ENCODE assay signal across 8 cellular contexts in the genomic region with DNA sequence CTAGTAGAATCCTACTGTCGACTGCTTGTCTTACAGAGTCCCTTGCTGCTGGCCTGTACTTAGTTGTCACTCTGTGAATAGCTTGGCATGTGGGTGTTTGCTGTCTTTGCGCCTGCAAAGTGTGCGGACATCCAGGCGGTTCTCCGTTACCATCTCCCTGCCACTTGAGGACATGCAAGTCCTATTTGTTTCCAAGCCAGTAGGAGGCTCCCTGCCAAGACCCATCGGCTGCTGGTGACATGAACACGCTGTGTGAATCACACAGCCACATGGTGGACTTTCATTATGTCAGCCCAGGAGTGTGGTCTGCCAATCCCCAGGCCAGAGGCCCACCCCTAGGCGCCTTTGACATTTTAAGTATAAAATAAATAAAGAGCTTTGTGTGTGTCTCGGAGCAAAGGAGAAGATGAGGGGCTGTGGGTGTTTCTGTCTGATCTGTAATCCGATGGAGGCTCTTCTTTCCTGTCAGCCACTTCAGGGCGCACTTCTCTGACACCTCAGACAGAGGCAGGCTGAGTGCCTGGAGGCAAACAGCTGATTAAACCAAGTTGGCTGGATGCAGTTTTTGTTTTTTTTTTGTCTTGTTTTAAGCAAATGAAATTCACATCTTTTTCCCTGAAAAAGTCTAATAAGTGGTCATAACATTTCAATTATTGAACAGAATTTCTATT. TPM values are rescaled to one million over a fixed set of nuclear protein-coding genes. Genes with fewer than 3 reads are reported as not detected.
A peak's percentile ranks its signal among the peaks of the same experiment; 100 is the strongest.
DNase-seq lines count a peak whose midpoint lies in the region; TF ChIP-seq lines count a peak whose summit lies in the region.

No MANE protein-coding gene starts in this region.

- peak overlapping the region; percentile 23 for H3K4me3 ChIP-seq in suprapubic skin

- no peaks in the 10 kb centered on the region for H3K4me1 ChIP-seq in suprapubic skin

- DNase-seq in AG09319 (ENCODE audit: extremely low read depth, low read depth) (peak; percentile 35), NCI-H1092 (lab: John Stamatoyannopoulos, UW) (peak; percentile 89), amniotic epithelial cell (ENCODE audit: low read depth) (peak; percentile 37), hepatic stellate cell (ENCODE audit: low spot score) (peak; percentile 45), suprapubic skin (ENCODE audit: low spot score in 2 of 2) (peak in 1 of 2 donors; percentile 74), KG1 (lab: John Stamatoyannopoulos, UW) (no peak), activated gamma-delta T cell (lab: John Stamatoyannopoulos, UW) (no peak)
- no peak for DNase-seq in activated T-helper 2 cell treated with anti-CD3 and anti-CD28 coated beads, Interferon-gamma antibody, Interleukin-2, Interleukin-4, amounts not matched to agents 10 μg/mL and 5 μg/mL and 100 μg/mL, durations not matched to agents 14 hours and 24 hours and 36 hours (ENCODE audit: low spot score)

- no peaks in the 10 kb centered on the region for H3K9me3 Mint-ChIP-seq in activated T-helper 2 cell treated with anti-CD3 and anti-CD28 coated beads, Interferon-gamma antibody, Interleukin-2, Interleukin-4, amounts not matched to agents 10 μg/mL and 5 μg/mL and 100 μg/mL, durations not matched to agents 14 hours and 24 hours and 36 hours

- no peak overlapping the region for H3K27ac ChIP-seq in suprapubic skin

- no peak overlapping the region for H3K4me3 Mint-ChIP-seq in activated T-helper 2 cell treated with anti-CD3 and anti-CD28 coated beads, Interferon-gamma antibody, Interleukin-2, Interleukin-4, amounts not matched to agents 10 μg/mL and 5 μg/mL and 100 μg/mL, durations not matched to agents 14 hours and 24 hours and 36 hours (ENCODE audit: low read depth)

- intact Hi-C loops in activated T-helper 2 cell treated with anti-CD3 and anti-CD28 coated beads, Interferon-gamma antibody, Interleukin-2, Interleukin-4, amounts not matched to agents 10 μg/mL and 5 μg/mL and 100 μg/mL, durations not matched to agents 14 hours and 24 hours and 36 hours (cut with micrococcal nuclease), result no loop called here

- no peaks in the 10 kb centered on the region for H3K9me3 ChIP-seq in suprapubic skin

- no peaks in the 10 kb centered on the region for H3K27me3 ChIP-seq in suprapubic skin

- no peak for TF ChIP-seq EP300 in suprapubic skin (IDR thresholded peaks at IDR 0.05)

- H3K4me1 Mint-ChIP-seq in activated T-helper 2 cell treated with anti-CD3 and anti-CD28 coated beads, Interferon-gamma antibody, Interleukin-2, Interleukin-4, amounts not matched to agents 10 μg/mL and 5 μg/mL and 100 μg/mL, durations not matched to agents 14 hours and 24 hours and 36 hours (ENCODE audit: low read depth), result no peaks in the 10 kb centered on the region

- H3K36me3 ChIP-seq in suprapubic skin, result peaks cover under 1% of the 10 kb centered on the region

- no peak for TF ChIP-seq POLR2A in suprapubic skin (IDR thresholded peaks at IDR 0.05)

- TF ChIP-seq CTCF in AG09319 (IDR thresholded peaks at IDR 0.05; ENCODE audit: low read depth, low read length) (peak; percentile 25), suprapubic skin (IDR thresholded peaks at IDR 0.05) (no peak)

- no peaks in the 10 kb centered on the region for H3K27me3 Mint-ChIP-seq in activated T-helper 2 cell treated with anti-CD3 and anti-CD28 coated beads, Interferon-gamma antibody, Interleukin-2, Interleukin-4, amounts not matched to agents 10 μg/mL and 5 μg/mL and 100 μg/mL, durations not matched to agents 14 hours and 24 hours and 36 hours (ENCODE audit: low read depth)

- H3K27ac Mint-ChIP-seq in activated T-helper 2 cell treated with anti-CD3 and anti-CD28 coated beads, Interferon-gamma antibody, Interleukin-2, Interleukin-4, amounts not matched to agents 10 μg/mL and 5 μg/mL and 100 μg/mL, durations not matched to agents 14 hours and 24 hours and 36 hours, result no peak overlapping the region

- 53% methylated on average over 11 of the region's 11 CpGs for WGBS in suprapubic skin

- no peaks in the 10 kb centered on the region for H3K36me3 Mint-ChIP-seq in activated T-helper 2 cell treated with anti-CD3 and anti-CD28 coated beads, Interferon-gamma antibody, Interleukin-2, Interleukin-4, amounts not matched to agents 10 μg/mL and 5 μg/mL and 100 μg/mL, durations not matched to agents 14 hours and 24 hours and 36 hours (ENCODE audit: low read depth)

RNA-seq across cellular contexts. Expression of a gene that starts 51.5 kb away (rescaled TPM):
- total RNA-seq in suprapubic skin, result 10 to 100 TPM; 15.7 to 87.2 (median 24.2) TPM
- total RNA-seq in activated T-helper 2 cell treated with anti-CD3 and anti-CD28 coated beads, Interferon-gamma antibody, Interleukin-2, Interleukin-4, amounts not matched to agents 10 μg/mL and 5 μg/mL and 100 μg/mL, durations not matched to agents 14 hours and 24 hours and 36 hours, result 2.9 and 3.8 TPM in 2 replicates

Comparison
In these comparisons a context has a peak if more than half of its experiments do, and no peak if none do; other contexts are left out.
1. DNase-seq: peak in AG09319 (single experiment), NCI-H1092 (single experiment), amniotic epithelial cell (single experiment) and hepatic stellate cell (single experiment); none in KG1 (single experiment), activated gamma-delta T cell (single experiment) and activated T-helper 2 cell treated with anti-CD3 and anti-CD28 coated beads, Interferon-gamma antibody, Interleukin-2, Interleukin-4, amounts not matched to agents 10 μg/mL and 5 μg/mL and 100 μg/mL, durations not matched to agents 14 hours and 24 hours and 36 hours (single experiment).